In the genomic region with DNA sequence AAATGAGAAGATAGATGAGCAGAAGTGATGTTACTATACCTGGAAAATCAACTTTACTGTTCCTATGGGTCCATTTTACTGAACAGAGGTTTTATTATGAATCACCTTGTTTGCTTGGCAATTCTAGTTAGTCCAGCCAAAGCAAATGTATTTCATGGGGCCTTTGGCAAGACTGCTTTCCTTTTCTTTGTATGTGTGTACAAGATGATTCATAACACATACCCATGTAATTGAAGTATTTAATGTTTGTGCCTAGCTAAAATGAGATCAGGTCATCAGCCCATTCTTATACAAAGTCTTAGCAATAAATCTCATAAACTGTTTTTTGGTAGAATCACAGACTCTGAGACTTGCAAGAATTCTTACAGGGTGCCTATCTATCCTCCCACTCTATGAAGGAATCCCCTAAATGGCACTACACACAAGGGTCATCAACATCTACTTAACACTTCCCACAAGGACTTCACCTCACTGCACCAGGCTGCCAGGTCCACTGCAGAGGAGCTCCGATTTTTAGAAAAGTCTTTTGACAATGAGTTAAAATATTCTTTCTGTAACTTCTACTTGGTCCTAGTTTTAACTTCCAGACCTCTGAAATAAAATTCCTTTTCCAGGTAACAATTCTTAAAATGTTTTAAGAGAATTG, we compare ENCODE assay signal across 12 cellular contexts. TPM values are rescaled to one million over a fixed set of nuclear protein-coding genes. Genes with fewer than 3 reads are reported as not detected.
DNase-seq lines count a peak whose midpoint lies in the region; ATAC-seq and TF ChIP-seq lines count a peak whose summit lies in the region.
"Had no signal": no experiment of that assay in that cellular context is flagged by ENCODE, and none has a peak within 500 bp of the region (broad histone marks: within the 10 kb centered on the region; RNA-seq: fewer than 3 reads in every experiment).

No MANE protein-coding gene starts in this region.

- peak; percentile 66 to 68 for ATAC-seq in activated T-cell treated with anti-CD3 and anti-CD28 coated beads, Interleukin-2, amount 50 U/mL, for 72 hours (replicated peaks in 1 of 2)
- ATAC-seq in T-cell (replicated peaks in 1 of 4): no peak

- no peak overlapping the region for H3K4me3 ChIP-seq in adipocyte (ENCODE audit: low read length)
- H3K4me3 ChIP-seq in fibroblast of villous mesenchyme (ENCODE audit: low read depth, low read length): no peak overlapping the region
- H3K4me3 ChIP-seq: dorsolateral prefrontal cortex had no signal

- peaks cover 12% of the 10 kb centered on the region for H3K27me3 ChIP-seq in adipocyte (replicated peaks; ENCODE audit: control insufficient read depth, insufficient read depth, low read length)

- no peaks in the 10 kb centered on the region for H3K36me3 ChIP-seq in adipocyte (ENCODE audit: control insufficient read depth, insufficient read depth, low read length, severe bottlenecking)

- no peak overlapping the region for H3K27ac Mint-ChIP-seq in activated T-cell treated with anti-CD3 and anti-CD28 coated beads, Interleukin-2, amount 50 U/mL, for 72 hours
- peak overlapping the region in 1 of 2 donors; percentile 34 for H3K27ac Mint-ChIP-seq in T-cell
- H3K27ac Mint-ChIP-seq in activated T-cell treated with anti-CD3 and anti-CD28 coated beads, Interleukin-2, amount 50 U/mL, for 24 hours: no peak overlapping the region

- H3K36me3 Mint-ChIP-seq in activated T-cell treated with anti-CD3 and anti-CD28 coated beads, Interleukin-2, amount 50 U/mL, for 72 hours (ENCODE audit: insufficient read depth in 2 of 2): no peaks in the 10 kb centered on the region
- H3K36me3 Mint-ChIP-seq in T-cell: no peaks in the 10 kb centered on the region
- no peaks in the 10 kb centered on the region for H3K36me3 Mint-ChIP-seq in activated T-cell treated with anti-CD3 and anti-CD28 coated beads, Interleukin-2, amount 50 U/mL, for 24 hours (ENCODE audit: low read depth)

- peaks cover 5% of the 10 kb centered on the region for H3K4me1 ChIP-seq in adipocyte (ENCODE audit: control insufficient read depth, insufficient read depth, low read length)

- CTCF ChIA-PET in T-cell (lab: Charles Lee): no interaction called here

- TF ChIP-seq CTCF in fibroblast of villous mesenchyme (IDR thresholded peaks at IDR 0.05; ENCODE audit: insufficient read depth, low read depth, low read length): no peak

- peaks cover 17% of the 10 kb centered on the region for H3K4me1 Mint-ChIP-seq in activated T-cell treated with anti-CD3 and anti-CD28 coated beads, Interleukin-2, amount 50 U/mL, for 72 hours (ENCODE audit: low read depth)
- peaks cover 0 to 14% (median 0%) of the 10 kb centered on the region in 3 donors for H3K4me1 Mint-ChIP-seq in T-cell
- peaks cover 7% of the 10 kb centered on the region for H3K4me1 Mint-ChIP-seq in activated T-cell treated with anti-CD3 and anti-CD28 coated beads, Interleukin-2, amount 50 U/mL, for 24 hours (ENCODE audit: low read depth)

- H3K4me3 Mint-ChIP-seq in activated T-cell treated with anti-CD3 and anti-CD28 coated beads, Interleukin-2, amount 50 U/mL, for 72 hours: no peak overlapping the region
- H3K4me3 Mint-ChIP-seq in T-cell: no peak overlapping the region
- H3K4me3 Mint-ChIP-seq in activated T-cell treated with anti-CD3 and anti-CD28 coated beads, Interleukin-2, amount 50 U/mL, for 24 hours: no peak overlapping the region

- no peaks in the 10 kb centered on the region for H3K9me3 ChIP-seq in adipocyte (ENCODE audit: control insufficient read depth, low read length)

- no peak overlapping the region for H3K9ac ChIP-seq in adipocyte (ENCODE audit: low read length)

- no peaks in the 10 kb centered on the region for H3K27me3 Mint-ChIP-seq in activated T-cell treated with anti-CD3 and anti-CD28 coated beads, Interleukin-2, amount 50 U/mL, for 72 hours (ENCODE audit: low read depth)
- peaks cover 4 to 7% of the 10 kb centered on the region in 2 donors for H3K27me3 Mint-ChIP-seq in T-cell
- H3K27me3 Mint-ChIP-seq in activated T-cell treated with anti-CD3 and anti-CD28 coated beads, Interleukin-2, amount 50 U/mL, for 24 hours: no peaks in the 10 kb centered on the region

- H3K9me3 Mint-ChIP-seq in activated T-cell treated with anti-CD3 and anti-CD28 coated beads, Interleukin-2, amount 50 U/mL, for 72 hours: peaks cover 0 to 8% of the 10 kb centered on the region in 2 donors
- peaks cover 0 to 4% (median 3%) of the 10 kb centered on the region in 3 donors for H3K9me3 Mint-ChIP-seq in T-cell
- H3K9me3 Mint-ChIP-seq in activated T-cell treated with anti-CD3 and anti-CD28 coated beads, Interleukin-2, amount 50 U/mL, for 24 hours: no peaks in the 10 kb centered on the region

- POLR2A ChIA-PET in T-cell (lab: Charles Lee): interaction anchor here in 1 of 2 donors (0.5 kb wide), 1 partner anchor 616 kb away, joined by 4 read pairs; no protein-coding TSS in a partner anchor

- no peak for DNase-seq in activated T-cell treated with anti-CD3 and anti-CD28 coated beads, Interleukin-2, amount 50 U/mL, for 72 hours
- DNase-seq in activated T-cell treated with anti-CD3 and anti-CD28 coated beads for 4 hours: no peak
- peak; percentile 67 for DNase-seq in adipocyte (ENCODE audit: low read depth)
- peak; percentile 46 for DNase-seq in fibroblast of villous mesenchyme (ENCODE audit: low read depth)
- DNase-seq in T-cell: no peak
- DNase-seq in effector CD4-positive, alpha-beta T cell: no peak
- DNase-seq in T-helper 9 cell: no peak
- DNase-seq in activated T-cell treated with anti-CD3 and anti-CD28 coated beads, Interleukin-2, amount 50 U/mL, for 24 hours: no peak
- DNase-seq: activated CD4-positive, CD25-positive, alpha-beta regulatory T cell; activated effector memory CD4-positive, alpha-beta T cell treated with Interleukin-2 at 50 U/mL for 16 hours; dorsolateral prefrontal cortex; NCI-H1092 had no signal

RNA-seq across cellular contexts. Expression of gene LPAR3, which starts 58.5 kb away (rescaled TPM):
- under 1 TPM; 0.24 to 0.65 TPM for total RNA-seq in activated T-cell treated with anti-CD3 and anti-CD28 coated beads, Interleukin-2, amount 50 U/mL, for 72 hours
- total RNA-seq in fibroblast of villous mesenchyme (1.9 and 2.6 TPM in 2 replicates), T-cell (1 to 10 TPM in 3 of 5 donors, under 1 TPM in 2; 0.75 to 7.0 (median 2.9) TPM)

Comparison
In these comparisons a context has a peak if more than half of its experiments do, and no peak if none do; other contexts are left out.
1. ATAC-seq: peak in activated T-cell treated with anti-CD3 and anti-CD28 coated beads, Interleukin-2, amount 50 U/mL, for 72 hours (2 of 2); none in T-cell (0 of 4).
2. DNase-seq: peak in adipocyte (single experiment) and fibroblast of villous mesenchyme (single experiment); none in activated T-cell treated with anti-CD3 and anti-CD28 coated beads, Interleukin-2, amount 50 U/mL, for 72 hours (0 of 2), activated T-cell treated with anti-CD3 and anti-CD28 coated beads for 4 hours (single experiment), T-cell (0 of 34), effector CD4-positive, alpha-beta T cell (single experiment), T-helper 9 cell (single experiment) and activated T-cell treated with anti-CD3 and anti-CD28 coated beads, Interleukin-2, amount 50 U/mL, for 24 hours (single experiment).